Comparison of ENCODE assay signal across 9 cellular contexts in genomic region chr18:58221060-58221725, GRCh38.
DNase-seq lines count a peak whose midpoint lies in the region; ATAC-seq lines count a peak whose summit lies in the region.
"Had no signal": no experiment of that assay in that cellular context is flagged by ENCODE, and none has a peak within 500 bp of the region (broad histone marks: within the 10 kb centered on the region; RNA-seq: fewer than 3 reads in every experiment).

No MANE protein-coding gene starts in this region.

- no peak for ATAC-seq in HG03520 (IDR thresholded peaks at IDR 0.05; ENCODE audit: unreplicated experiment)

- H3K27ac ChIP-seq in urinary bladder (ENCODE audit: low read depth): peak overlapping the region; percentile 67

- H3K4me3 ChIP-seq in urinary bladder (ENCODE audit: low read depth, low read length): peak overlapping the region; percentile 4

- no peaks in the 10 kb centered on the region for H3K36me3 ChIP-seq in urinary bladder (ENCODE audit: insufficient read depth)

- peaks cover 5% of the 10 kb centered on the region for H3K4me1 ChIP-seq in urinary bladder (ENCODE audit: insufficient read depth)

- 84% methylated on average over 12 of the region's 12 CpGs for WGBS in urinary bladder

- DNase-seq in NK-92 treated with Interleukin-12 subunit alpha and Interleukin-12 subunit beta, amount 100 ng/mL, for 24 hours (lab: John Stamatoyannopoulos, UW): peak; percentile 15
- DNase-seq in NK-92 (lab: John Stamatoyannopoulos, UW; ENCODE audit: unreplicated experiment) (no peak), astrocyte of the hippocampus (ENCODE audit: low read depth, low spot score) (peak; percentile 92), iris pigment epithelial cell (ENCODE audit: low read depth) (peak; percentile 94), OCI-M2 (lab: John Stamatoyannopoulos, UW; ENCODE audit: unreplicated experiment) (no peak), CD1c-positive myeloid dendritic cell (ENCODE audit: extremely low spot score) (no peak)
- DNase-seq: effector CD8-positive, alpha-beta T cell had no signal

Comparison
In these comparisons a context has a peak if more than half of its experiments do, and no peak if none do; other contexts are left out.
1. DNase-seq: peak in NK-92 treated with Interleukin-12 subunit alpha and Interleukin-12 subunit beta, amount 100 ng/mL, for 24 hours (single experiment), astrocyte of the hippocampus (single experiment) and iris pigment epithelial cell (single experiment); none in NK-92 (single experiment), OCI-M2 (single experiment) and CD1c-positive myeloid dendritic cell (single experiment).